In genomic region chr7:158704524-158705233, GRCh38 we compare ENCODE assay signal across 1 cellular context.
TF ChIP-seq lines count a peak whose summit lies in the region.

A gene with protein sequence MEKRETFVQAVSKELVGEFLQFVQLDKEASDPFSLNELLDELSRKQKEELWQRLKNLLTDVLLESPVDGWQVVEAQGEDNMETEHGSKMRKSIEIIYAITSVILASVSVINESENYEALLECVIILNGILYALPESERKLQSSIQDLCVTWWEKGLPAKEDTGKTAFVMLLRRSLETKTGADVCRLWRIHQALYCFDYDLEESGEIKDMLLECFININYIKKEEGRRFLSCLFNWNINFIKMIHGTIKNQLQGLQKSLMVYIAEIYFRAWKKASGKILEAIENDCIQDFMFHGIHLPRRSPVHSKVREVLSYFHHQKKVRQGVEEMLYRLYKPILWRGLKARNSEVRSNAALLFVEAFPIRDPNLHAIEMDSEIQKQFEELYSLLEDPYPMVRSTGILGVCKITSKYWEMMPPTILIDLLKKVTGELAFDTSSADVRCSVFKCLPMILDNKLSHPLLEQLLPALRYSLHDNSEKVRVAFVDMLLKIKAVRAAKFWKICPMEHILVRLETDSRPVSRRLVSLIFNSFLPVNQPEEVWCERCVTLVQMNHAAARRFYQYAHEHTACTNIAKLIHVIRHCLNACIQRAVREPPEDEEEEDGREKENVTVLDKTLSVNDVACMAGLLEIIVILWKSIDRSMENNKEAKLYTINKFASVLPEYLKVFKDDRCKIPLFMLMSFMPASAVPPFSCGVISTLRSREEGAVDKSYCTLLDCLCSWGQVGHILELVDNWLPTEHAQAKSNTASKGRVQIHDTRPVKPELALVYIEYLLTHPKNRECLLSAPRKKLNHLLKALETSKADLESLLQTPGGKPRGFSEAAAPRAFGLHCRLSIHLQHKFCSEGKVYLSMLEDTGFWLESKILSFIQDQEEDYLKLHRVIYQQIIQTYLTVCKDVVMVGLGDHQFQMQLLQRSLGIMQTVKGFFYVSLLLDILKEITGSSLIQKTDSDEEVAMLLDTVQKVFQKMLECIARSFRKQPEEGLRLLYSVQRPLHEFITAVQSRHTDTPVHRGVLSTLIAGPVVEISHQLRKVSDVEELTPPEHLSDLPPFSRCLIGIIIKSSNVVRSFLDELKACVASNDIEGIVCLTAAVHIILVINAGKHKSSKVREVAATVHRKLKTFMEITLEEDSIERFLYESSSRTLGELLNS (minus strand): TSS chr7:158704804. CDS start chr7:158701899, 2,905 bp downstream.

TF ChIP-seq in HepG2, 621 proteins besides CTCF, POLR2A, EP300 and RAD21 (continued from another document and continues in another):
- TF ChIP-seq ZHX2 (IDR thresholded peaks at IDR 0.05; ENCODE audit: low read depth) (no peak), ZHX2 (CRISPR knock-in tag; IDR thresholded peaks at IDR 0.05; ENCODE audit: borderline replicate concordance) (no peak), SPEN (CRISPR knock-in tag; IDR thresholded peaks at IDR 0.05; ENCODE audit: low read depth) (peak; percentile 93), GTF2F1 (IDR thresholded peaks at IDR 0.05; ENCODE audit: low read length) (no peak), POGK (CRISPR knock-in tag; conservative IDR thresholded peaks at IDR 0.05) (peak; percentile 87), ZNF34 (CRISPR knock-in tag; IDR thresholded peaks at IDR 0.05; ENCODE audit: borderline replicate concordance) (no peak), PAWR (CRISPR knock-in tag; IDR thresholded peaks at IDR 0.05; ENCODE audit: borderline replicate concordance) (no peak), PTBP1 (IDR thresholded peaks at IDR 0.05; ENCODE audit: low read depth, low read length, poor library complexity, severe bottlenecking) (peak; percentile 61), AKAP8 (CRISPR knock-in tag; IDR thresholded peaks at IDR 0.05) (peak; percentile 90), ZNF577 (CRISPR knock-in tag; IDR thresholded peaks at IDR 0.05; ENCODE audit: borderline replicate concordance, low read depth) (no peak), YEATS4 (CRISPR knock-in tag; IDR thresholded peaks at IDR 0.05; ENCODE audit: borderline replicate concordance) (peak; percentile 76; the same call in 1 of the 2 replicates), ZNF772 (CRISPR knock-in tag; IDR thresholded peaks at IDR 0.05) (peak; percentile 70; the same call in 1 of the 2 replicates), DMTF1 (CRISPR knock-in tag; IDR thresholded peaks at IDR 0.05) (no peak), KLF12 (CRISPR knock-in tag; IDR thresholded peaks at IDR 0.05; ENCODE audit: borderline replicate concordance) (no peak; the same call in 1 of the 2 replicates), RARG (CRISPR knock-in tag; IDR thresholded peaks at IDR 0.05; ENCODE audit: low read depth) (no peak), YY1 (IDR thresholded peaks at IDR 0.05; ENCODE audit: insufficient read depth, insufficient replicate concordance, low read depth, low read length) (peak; percentile 46), NFKBIZ (CRISPR knock-in tag; IDR thresholded peaks at IDR 0.05) (no peak), GABPA (IDR thresholded peaks at IDR 0.05; ENCODE audit: low read depth, low read length) (peak; percentile 36; the same call in 1 of the 2 replicates), GABPA (CRISPR knock-in tag; IDR thresholded peaks at IDR 0.05; ENCODE audit: low read depth) (peak; percentile 72), CC2D1A (CRISPR knock-in tag; IDR thresholded peaks at IDR 0.05) (no peak), ZNF790 (CRISPR knock-in tag; IDR thresholded peaks at IDR 0.05; ENCODE audit: borderline replicate concordance) (no peak), ZNF264 (CRISPR knock-in tag; IDR thresholded peaks at IDR 0.05) (peak; percentile 57; the same call in 1 of the 2 replicates), ZNF850 (CRISPR knock-in tag; conservative IDR thresholded peaks at IDR 0.05) (no peak), ZNF724P (CRISPR knock-in tag; IDR thresholded peaks at IDR 0.05; ENCODE audit: borderline replicate concordance) (peak; percentile 86; the same call in 1 of the 2 replicates), FOXM1 (CRISPR knock-in tag; IDR thresholded peaks at IDR 0.05) (no peak), TGIF2 (CRISPR knock-in tag; IDR thresholded peaks at IDR 0.05) (peak; percentile 58; the same call in 1 of the 2 replicates), KLF9 (CRISPR knock-in tag; IDR thresholded peaks at IDR 0.05; ENCODE audit: low read depth) (peak; percentile 70; the same call in 1 of the 2 replicates), ZSCAN22 (CRISPR knock-in tag; IDR thresholded peaks at IDR 0.05) (no peak), SNAPC2 (CRISPR knock-in tag; IDR thresholded peaks at IDR 0.05) (peak; percentile 63; the same call in 1 of the 2 replicates), PITX1 (CRISPR knock-in tag; IDR thresholded peaks at IDR 0.05) (peak; percentile 60), RXRB (CRISPR knock-in tag; IDR thresholded peaks at IDR 0.05; ENCODE audit: borderline replicate concordance) (peak; percentile 35; the same call in 1 of the 2 replicates), TEAD2 (CRISPR knock-in tag; IDR thresholded peaks at IDR 0.05) (no peak), MAZ (IDR thresholded peaks at IDR 0.05; ENCODE audit: borderline replicate concordance, low read depth, low read length) (peak; percentile 79; the same call in 1 of the 2 replicates), MAZ (CRISPR knock-in tag; IDR thresholded peaks at IDR 0.05; ENCODE audit: low read depth) (peak; percentile 84), NFAT5 (CRISPR knock-in tag; IDR thresholded peaks at IDR 0.05) (no peak)
- TF ChIP-seq, protein P1, sequence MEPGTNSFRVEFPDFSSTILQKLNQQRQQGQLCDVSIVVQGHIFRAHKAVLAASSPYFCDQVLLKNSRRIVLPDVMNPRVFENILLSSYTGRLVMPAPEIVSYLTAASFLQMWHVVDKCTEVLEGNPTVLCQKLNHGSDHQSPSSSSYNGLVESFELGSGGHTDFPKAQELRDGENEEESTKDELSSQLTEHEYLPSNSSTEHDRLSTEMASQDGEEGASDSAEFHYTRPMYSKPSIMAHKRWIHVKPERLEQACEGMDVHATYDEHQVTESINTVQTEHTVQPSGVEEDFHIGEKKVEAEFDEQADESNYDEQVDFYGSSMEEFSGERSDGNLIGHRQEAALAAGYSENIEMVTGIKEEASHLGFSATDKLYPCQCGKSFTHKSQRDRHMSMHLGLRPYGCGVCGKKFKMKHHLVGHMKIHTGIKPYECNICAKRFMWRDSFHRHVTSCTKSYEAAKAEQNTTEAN (CRISPR knock-in tag; conservative IDR thresholded peaks at IDR 0.05), result peak; percentile 70; the same call in 1 of the 2 replicates
- TF ChIP-seq, protein P2, sequence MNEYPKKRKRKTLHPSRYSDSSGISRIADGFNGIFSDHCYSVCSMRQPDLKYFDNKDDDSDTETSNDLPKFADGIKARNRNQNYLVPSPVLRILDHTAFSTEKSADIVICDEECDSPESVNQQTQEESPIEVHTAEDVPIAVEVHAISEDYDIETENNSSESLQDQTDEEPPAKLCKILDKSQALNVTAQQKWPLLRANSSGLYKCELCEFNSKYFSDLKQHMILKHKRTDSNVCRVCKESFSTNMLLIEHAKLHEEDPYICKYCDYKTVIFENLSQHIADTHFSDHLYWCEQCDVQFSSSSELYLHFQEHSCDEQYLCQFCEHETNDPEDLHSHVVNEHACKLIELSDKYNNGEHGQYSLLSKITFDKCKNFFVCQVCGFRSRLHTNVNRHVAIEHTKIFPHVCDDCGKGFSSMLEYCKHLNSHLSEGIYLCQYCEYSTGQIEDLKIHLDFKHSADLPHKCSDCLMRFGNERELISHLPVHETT (CRISPR knock-in tag; conservative IDR thresholded peaks at IDR 0.05), result peak; percentile 66; the same call in 1 of the 2 replicates
